Comparison of ENCODE assay signal across 2 cellular contexts in the genomic region with DNA sequence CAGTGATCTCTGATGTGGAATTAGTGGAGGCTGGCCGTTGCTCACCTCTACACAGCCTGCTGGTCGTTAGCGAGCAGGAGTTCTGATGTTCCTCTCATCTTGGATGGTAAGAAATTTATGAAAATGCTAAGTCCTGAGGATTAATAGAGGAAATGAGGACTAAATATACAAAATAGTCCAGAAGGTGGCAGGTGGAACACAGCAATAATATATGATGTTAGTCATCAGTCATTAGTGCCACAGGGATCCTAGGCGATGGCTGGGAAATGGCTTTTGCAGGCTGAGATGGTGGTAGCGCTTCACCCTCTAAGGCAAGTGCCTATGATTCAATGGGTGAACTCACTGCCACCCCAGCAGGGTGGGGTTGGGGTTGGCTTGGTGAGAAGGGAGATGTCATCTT.
TF ChIP-seq lines count a peak whose summit lies in the region.

No MANE protein-coding gene starts in this region.

TF ChIP-seq in liver, 16 proteins besides CTCF, POLR2A, EP300 and RAD21 (continued from another document):
- TF ChIP-seq, protein P1, sequence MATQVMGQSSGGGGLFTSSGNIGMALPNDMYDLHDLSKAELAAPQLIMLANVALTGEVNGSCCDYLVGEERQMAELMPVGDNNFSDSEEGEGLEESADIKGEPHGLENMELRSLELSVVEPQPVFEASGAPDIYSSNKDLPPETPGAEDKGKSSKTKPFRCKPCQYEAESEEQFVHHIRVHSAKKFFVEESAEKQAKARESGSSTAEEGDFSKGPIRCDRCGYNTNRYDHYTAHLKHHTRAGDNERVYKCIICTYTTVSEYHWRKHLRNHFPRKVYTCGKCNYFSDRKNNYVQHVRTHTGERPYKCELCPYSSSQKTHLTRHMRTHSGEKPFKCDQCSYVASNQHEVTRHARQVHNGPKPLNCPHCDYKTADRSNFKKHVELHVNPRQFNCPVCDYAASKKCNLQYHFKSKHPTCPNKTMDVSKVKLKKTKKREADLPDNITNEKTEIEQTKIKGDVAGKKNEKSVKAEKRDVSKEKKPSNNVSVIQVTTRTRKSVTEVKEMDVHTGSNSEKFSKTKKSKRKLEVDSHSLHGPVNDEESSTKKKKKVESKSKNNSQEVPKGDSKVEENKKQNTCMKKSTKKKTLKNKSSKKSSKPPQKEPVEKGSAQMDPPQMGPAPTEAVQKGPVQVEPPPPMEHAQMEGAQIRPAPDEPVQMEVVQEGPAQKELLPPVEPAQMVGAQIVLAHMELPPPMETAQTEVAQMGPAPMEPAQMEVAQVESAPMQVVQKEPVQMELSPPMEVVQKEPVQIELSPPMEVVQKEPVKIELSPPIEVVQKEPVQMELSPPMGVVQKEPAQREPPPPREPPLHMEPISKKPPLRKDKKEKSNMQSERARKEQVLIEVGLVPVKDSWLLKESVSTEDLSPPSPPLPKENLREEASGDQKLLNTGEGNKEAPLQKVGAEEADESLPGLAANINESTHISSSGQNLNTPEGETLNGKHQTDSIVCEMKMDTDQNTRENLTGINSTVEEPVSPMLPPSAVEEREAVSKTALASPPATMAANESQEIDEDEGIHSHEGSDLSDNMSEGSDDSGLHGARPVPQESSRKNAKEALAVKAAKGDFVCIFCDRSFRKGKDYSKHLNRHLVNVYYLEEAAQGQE (IDR thresholded peaks at IDR 0.05): no peak
- TF ChIP-seq FOXA2 (IDR thresholded peaks at IDR 0.05): no peak
- no peak for TF ChIP-seq YY1 (IDR thresholded peaks at IDR 0.05)
- TF ChIP-seq GABPA (IDR thresholded peaks at IDR 0.05 in 1 of 2, conservative IDR thresholded peaks at IDR 0.05 in 1 of 2): no peak
- no peak for TF ChIP-seq EGR1 (IDR thresholded peaks at IDR 0.05; ENCODE audit: low read depth in 2 of 2)
- TF ChIP-seq, protein P2, sequence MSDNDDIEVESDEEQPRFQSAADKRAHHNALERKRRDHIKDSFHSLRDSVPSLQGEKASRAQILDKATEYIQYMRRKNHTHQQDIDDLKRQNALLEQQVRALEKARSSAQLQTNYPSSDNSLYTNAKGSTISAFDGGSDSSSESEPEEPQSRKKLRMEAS (IDR thresholded peaks at IDR 0.05): no peak
TF ChIP-seq in liver: peak in this region for 0.

TF ChIP-seq in HepG2, 621 proteins besides CTCF, POLR2A, EP300 and RAD21 (continued from another document):
- TF ChIP-seq, protein P3, sequence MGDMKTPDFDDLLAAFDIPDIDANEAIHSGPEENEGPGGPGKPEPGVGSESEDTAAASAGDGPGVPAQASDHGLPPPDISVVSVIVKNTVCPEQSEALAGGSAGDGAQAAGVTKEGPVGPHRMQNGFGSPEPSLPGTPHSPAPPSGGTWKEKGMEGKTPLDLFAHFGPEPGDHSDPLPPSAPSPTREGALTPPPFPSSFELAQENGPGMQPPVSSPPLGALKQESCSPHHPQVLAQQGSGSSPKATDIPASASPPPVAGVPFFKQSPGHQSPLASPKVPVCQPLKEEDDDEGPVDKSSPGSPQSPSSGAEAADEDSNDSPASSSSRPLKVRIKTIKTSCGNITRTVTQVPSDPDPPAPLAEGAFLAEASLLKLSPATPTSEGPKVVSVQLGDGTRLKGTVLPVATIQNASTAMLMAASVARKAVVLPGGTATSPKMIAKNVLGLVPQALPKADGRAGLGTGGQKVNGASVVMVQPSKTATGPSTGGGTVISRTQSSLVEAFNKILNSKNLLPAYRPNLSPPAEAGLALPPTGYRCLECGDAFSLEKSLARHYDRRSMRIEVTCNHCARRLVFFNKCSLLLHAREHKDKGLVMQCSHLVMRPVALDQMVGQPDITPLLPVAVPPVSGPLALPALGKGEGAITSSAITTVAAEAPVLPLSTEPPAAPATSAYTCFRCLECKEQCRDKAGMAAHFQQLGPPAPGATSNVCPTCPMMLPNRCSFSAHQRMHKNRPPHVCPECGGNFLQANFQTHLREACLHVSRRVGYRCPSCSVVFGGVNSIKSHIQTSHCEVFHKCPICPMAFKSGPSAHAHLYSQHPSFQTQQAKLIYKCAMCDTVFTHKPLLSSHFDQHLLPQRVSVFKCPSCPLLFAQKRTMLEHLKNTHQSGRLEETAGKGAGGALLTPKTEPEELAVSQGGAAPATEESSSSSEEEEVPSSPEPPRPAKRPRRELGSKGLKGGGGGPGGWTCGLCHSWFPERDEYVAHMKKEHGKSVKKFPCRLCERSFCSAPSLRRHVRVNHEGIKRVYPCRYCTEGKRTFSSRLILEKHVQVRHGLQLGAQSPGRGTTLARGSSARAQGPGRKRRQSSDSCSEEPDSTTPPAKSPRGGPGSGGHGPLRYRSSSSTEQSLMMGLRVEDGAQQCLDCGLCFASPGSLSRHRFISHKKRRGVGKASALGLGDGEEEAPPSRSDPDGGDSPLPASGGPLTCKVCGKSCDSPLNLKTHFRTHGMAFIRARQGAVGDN (CRISPR knock-in tag; IDR thresholded peaks at IDR 0.05): no peak
- no peak for TF ChIP-seq FOXP1 (IDR thresholded peaks at IDR 0.05)
- TF ChIP-seq FOXP1 (CRISPR knock-in tag; IDR thresholded peaks at IDR 0.05): no peak
- TF ChIP-seq ZNF850 (CRISPR knock-in tag; conservative IDR thresholded peaks at IDR 0.05): no peak
- TF ChIP-seq, protein P4, sequence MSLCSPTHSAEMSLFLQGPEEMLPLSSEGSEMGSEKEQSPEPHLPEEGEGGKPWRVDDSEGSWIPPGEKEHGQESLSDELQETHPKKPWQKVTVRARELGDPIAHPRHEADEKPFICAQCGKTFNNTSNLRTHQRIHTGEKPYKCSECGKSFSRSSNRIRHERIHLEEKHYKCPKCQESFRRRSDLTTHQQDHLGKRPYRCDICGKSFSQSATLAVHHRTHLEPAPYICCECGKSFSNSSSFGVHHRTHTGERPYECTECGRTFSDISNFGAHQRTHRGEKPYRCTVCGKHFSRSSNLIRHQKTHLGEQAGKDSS (CRISPR knock-in tag; IDR thresholded peaks at IDR 0.05; ENCODE audit: borderline replicate concordance, low read depth): no peak
- TF ChIP-seq, protein P5, sequence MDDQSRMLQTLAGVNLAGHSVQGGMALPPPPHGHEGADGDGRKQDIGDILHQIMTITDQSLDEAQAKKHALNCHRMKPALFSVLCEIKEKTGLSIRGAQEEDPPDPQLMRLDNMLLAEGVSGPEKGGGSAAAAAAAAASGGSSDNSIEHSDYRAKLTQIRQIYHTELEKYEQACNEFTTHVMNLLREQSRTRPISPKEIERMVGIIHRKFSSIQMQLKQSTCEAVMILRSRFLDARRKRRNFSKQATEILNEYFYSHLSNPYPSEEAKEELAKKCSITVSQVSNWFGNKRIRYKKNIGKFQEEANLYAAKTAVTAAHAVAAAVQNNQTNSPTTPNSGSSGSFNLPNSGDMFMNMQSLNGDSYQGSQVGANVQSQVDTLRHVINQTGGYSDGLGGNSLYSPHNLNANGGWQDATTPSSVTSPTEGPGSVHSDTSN (CRISPR knock-in tag; IDR thresholded peaks at IDR 0.05; ENCODE audit: borderline replicate concordance): no peak
- TF ChIP-seq, protein P6, sequence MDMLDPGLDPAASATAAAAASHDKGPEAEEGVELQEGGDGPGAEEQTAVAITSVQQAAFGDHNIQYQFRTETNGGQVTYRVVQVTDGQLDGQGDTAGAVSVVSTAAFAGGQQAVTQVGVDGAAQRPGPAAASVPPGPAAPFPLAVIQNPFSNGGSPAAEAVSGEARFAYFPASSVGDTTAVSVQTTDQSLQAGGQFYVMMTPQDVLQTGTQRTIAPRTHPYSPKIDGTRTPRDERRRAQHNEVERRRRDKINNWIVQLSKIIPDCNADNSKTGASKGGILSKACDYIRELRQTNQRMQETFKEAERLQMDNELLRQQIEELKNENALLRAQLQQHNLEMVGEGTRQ (IDR thresholded peaks at IDR 0.05; ENCODE audit: low read depth, low read length): no peak
- TF ChIP-seq, protein P6 (CRISPR knock-in tag; IDR thresholded peaks at IDR 0.05; ENCODE audit: borderline replicate concordance): no peak
- no peak for TF ChIP-seq KLF11 (CRISPR knock-in tag; IDR thresholded peaks at IDR 0.05)
